In genomic region chr11:96306933-96307747, GRCh38 we compare ENCODE assay signal across 7 cellular contexts. TPM values are rescaled to one million over a fixed set of nuclear protein-coding genes. Genes with fewer than 3 reads are reported as not detected.
DNase-seq lines count a peak whose midpoint lies in the region; ATAC-seq, FAIRE-seq and TF ChIP-seq lines count a peak whose summit lies in the region.

No MANE protein-coding gene starts in this region.

- peak overlapping the region; percentile 48 to 70 (median 54) for H3K27ac ChIP-seq in gastrocnemius medialis

- H3K36me3 Mint-ChIP-seq in MCF 10A (ENCODE audit: insufficient read depth, unreplicated experiment) (no peaks in the 10 kb centered on the region), immature natural killer cell (peaks cover 0 to 4% (median 0%) of the 10 kb centered on the region in 3 donors)

- H3K4me1 Mint-ChIP-seq in MCF 10A (ENCODE audit: insufficient read depth, unreplicated experiment) (peaks cover 59% of the 10 kb centered on the region), immature natural killer cell (peaks cover 13 to 49% of the 10 kb centered on the region in 2 donors)

- H3K36me3 ChIP-seq in gastrocnemius medialis (no peaks in the 10 kb centered on the region), H7 (replicated peaks; ENCODE audit: control insufficient read depth, insufficient read depth, low read length) (no peaks in the 10 kb centered on the region)

- TF ChIP-seq CTCF in MCF 10A (IDR thresholded peaks at IDR 0.05; ENCODE audit: unreplicated experiment) (no peak), gastrocnemius medialis (IDR thresholded peaks at IDR 0.05 in 4 of 5, conservative IDR thresholded peaks at IDR 0.05 in 1 of 5) (no peak), D721Med (IDR thresholded peaks at IDR 0.05; ENCODE audit: insufficient read depth, missing control alignments) (no peak)

- peaks cover 31 to 34% of the 10 kb centered on the region in 2 donors for H3K4me1 ChIP-seq in gastrocnemius medialis

- CTCF ChIA-PET in MCF 10A (lab: Yijun Ruan, JAX): interaction anchor here (0.6 to 14.6 kb wide), 6 partner anchors 26 to 295 kb away, joined by 3 to 202 read pairs (median 3); partner anchors contain the start of gene MAML2

- no peaks in the 10 kb centered on the region for H3K27me3 Mint-ChIP-seq in MCF 10A (ENCODE audit: insufficient read depth, unreplicated experiment)
- no peaks in the 10 kb centered on the region for H3K27me3 Mint-ChIP-seq in immature natural killer cell (ENCODE audit: low read depth in 3 of 3)

- in situ Hi-C loops in gastrocnemius medialis (cut with MboI; ENCODE audit: low sequenced_read_pairs in 4 of 4): no loop called here

- no peaks in the 10 kb centered on the region for H3K9me3 Mint-ChIP-seq in MCF 10A (ENCODE audit: unreplicated experiment)
- no peaks in the 10 kb centered on the region for H3K9me3 Mint-ChIP-seq in immature natural killer cell

- BruUV-seq in MCF 10A (replicated peaks; lab: Mats Ljungman, UMichigan): TSS peak; percentile 96

- H3K27me3 ChIP-seq in gastrocnemius medialis (no peaks in the 10 kb centered on the region), H7 (ENCODE audit: control insufficient read depth, insufficient read depth, low read length) (no peaks in the 10 kb centered on the region)

- H3K27ac Mint-ChIP-seq in MCF 10A (ENCODE audit: low read depth, unreplicated experiment) (peak overlapping the region; percentile 97), immature natural killer cell (peak overlapping the region in 4 of 6 donors; percentile 5 to 47 (median 28))

- H3K4me3 ChIP-seq in gastrocnemius medialis: peak overlapping the region; percentile 5 to 47 (median 28)
- no peak overlapping the region for H3K4me3 ChIP-seq in H7 (ENCODE audit: insufficient read depth, low read depth, low read length)

- POLR2A ChIA-PET in MCF 10A (lab: Yijun Ruan, JAX): interaction anchor here (0.6 to 13.5 kb wide), 26 partner anchors 11 to 516 kb away, joined by 3 to 217 read pairs (median 4); partner anchors contain the start of gene MAML2

- DNase-seq in H54 (ENCODE audit: insufficient read length, low spot score) (no peak), NCI-H446 (lab: John Stamatoyannopoulos, UW) (peak; percentile 82 to 91), MCF 10A (ENCODE audit: unreplicated experiment) (peak; percentile 100), immature natural killer cell (no peak), gastrocnemius medialis (peak; percentile 54 to 59), D721Med (ENCODE audit: insufficient read length, low spot score) (no peak), H7 (no peak)

- intact Hi-C loops in MCF 10A (cut with micrococcal nuclease): loop anchor here (1.0 to 5.0 kb wide), 3 partner anchors 34 to 64 kb away; no protein-coding TSS in a partner anchor
- intact Hi-C loops in gastrocnemius medialis (cut with DNase I; ENCODE audit: low total_unique reads): no loop called here

- peak overlapping the region; percentile 68 for H3K4me3 Mint-ChIP-seq in MCF 10A (ENCODE audit: unreplicated experiment)
- peak overlapping the region; percentile 5 to 50 (median 31) for H3K4me3 Mint-ChIP-seq in immature natural killer cell

- FAIRE-seq in H54 (lab: Jason Lieb, UNC) (peak; percentile 94), D721Med (lab: Jason Lieb, UNC) (no peak)

- TF ChIP-seq POLR2A in H54 (IDR thresholded peaks at IDR 0.05; ENCODE audit: low read depth, low read length) (no peak), gastrocnemius medialis (IDR thresholded peaks at IDR 0.05) (no peak)

- peak; percentile 84 to 86 for ATAC-seq in gastrocnemius medialis

- no peaks in the 10 kb centered on the region for H3K9me3 ChIP-seq in gastrocnemius medialis

RNA-seq across cellular contexts. Expression of gene MAML2, which starts 35.9 kb away (rescaled TPM):
- total RNA-seq in MCF 10A (2022) (5.3 and 8.6 TPM in 2 replicates), gastrocnemius medialis (1 to 10 TPM; 4.1 to 6.3 (median 4.8) TPM)
- polyA plus RNA-seq in immature natural killer cell: 1 to 10 TPM in 2 of 3 donors, under 1 TPM in 1; 0.26 to 4.5 (median 1.1) TPM
- total RNA-seq in H7 (2014; rRNA removed; shearing (Covaris generic)): 3.6 and 5.8 TPM in 2 replicates

Comparison
In these comparisons a context has a peak if more than half of its experiments do, and no peak if none do; other contexts are left out.
1. DNase-seq: peak in NCI-H446 (2 of 2), MCF 10A (single experiment) and gastrocnemius medialis (2 of 2); none in H54 (single experiment), immature natural killer cell (0 of 3), D721Med (single experiment) and H7 (single experiment).